ENCODE assay signal across 10 cellular contexts in genomic region chr20:36306557-36307411, GRCh38. TPM values are rescaled to one million over a fixed set of nuclear protein-coding genes. Genes with fewer than 3 reads are reported as not detected.
DNase-seq lines count a peak whose midpoint lies in the region; ATAC-seq and TF ChIP-seq lines count a peak whose summit lies in the region.
"Had no signal": no experiment of that assay in that cellular context is flagged by ENCODE, and none has a peak within 500 bp of the region (broad histone marks: within the 10 kb centered on the region; RNA-seq: fewer than 3 reads in every experiment).

No MANE protein-coding gene starts in this region.

- H3K4me1 ChIP-seq in A673 (ENCODE audit: insufficient read depth, low read length, poor library complexity, severe bottlenecking) (peaks cover 21% of the 10 kb centered on the region), ectodermal cell (ENCODE audit: control insufficient read depth, insufficient read depth, low read length) (peaks cover 14% of the 10 kb centered on the region), neural progenitor cell (peaks cover 8% of the 10 kb centered on the region)
- H3K4me1 ChIP-seq: foreskin keratinocyte had no signal

- peaks cover 42% of the 10 kb centered on the region for H3K27me3 ChIP-seq in A673 (replicated peaks; ENCODE audit: insufficient read depth, low read depth, low read length, poor library complexity)
- H3K27me3 ChIP-seq in H7 (ENCODE audit: control insufficient read depth, insufficient read depth, low read length): peaks cover 38% of the 10 kb centered on the region
- peaks cover 61% of the 10 kb centered on the region for H3K27me3 ChIP-seq in ectodermal cell (ENCODE audit: control insufficient read depth, insufficient read depth, low read length, poor library complexity, severe bottlenecking)
- H3K27me3 ChIP-seq in neural progenitor cell: peaks cover 79% of the 10 kb centered on the region

- H4K20me1 ChIP-seq in neural progenitor cell (ENCODE audit: low read depth): peaks cover 28% of the 10 kb centered on the region

- H3K79me2 ChIP-seq in neural progenitor cell (ENCODE audit: low read depth): no peaks in the 10 kb centered on the region

- peaks cover 8% of the 10 kb centered on the region for H3K4me1 Mint-ChIP-seq in neural progenitor cell

- peaks cover 52% of the 10 kb centered on the region for H3K27me3 Mint-ChIP-seq in neural progenitor cell (ENCODE audit: insufficient read depth, low read depth)

- no TSS peak for BruUV-seq in A673 (replicated peaks; lab: Mats Ljungman, UMichigan)

- H3F3A ChIP-seq in neural progenitor cell (ENCODE audit: low read depth): peaks cover 10% of the 10 kb centered on the region

- WGBS in ectodermal cell, 2 experiments: 1% methylated on average over 69 of the region's 69 CpGs

- no peaks in the 10 kb centered on the region for H3K36me3 Mint-ChIP-seq in neural progenitor cell

- H3K36me3 ChIP-seq in A673 (ENCODE audit: insufficient read depth, low read length, poor library complexity, severe bottlenecking) (no peaks in the 10 kb centered on the region), H7 (replicated peaks; ENCODE audit: control insufficient read depth, insufficient read depth, low read length) (no peaks in the 10 kb centered on the region), ectodermal cell (ENCODE audit: control insufficient read depth, insufficient read depth, low read length) (no peaks in the 10 kb centered on the region), neural progenitor cell (no peaks in the 10 kb centered on the region)

- no peaks in the 10 kb centered on the region for H3K9me3 Mint-ChIP-seq in neural progenitor cell

- CTCF ChIA-PET in A673 (lab: Charles Lee): no interaction called here

- H3K9me3 ChIP-seq in A673 (ENCODE audit: low read depth, low read length, poor library complexity, severe bottlenecking): no peaks in the 10 kb centered on the region
- H3K9me3 ChIP-seq in ectodermal cell (ENCODE audit: control insufficient read depth, low read length): no peaks in the 10 kb centered on the region
- H3K9me3 ChIP-seq in neural progenitor cell (ENCODE audit: low read depth): no peaks in the 10 kb centered on the region

- POLR2A ChIA-PET in A673 (lab: Charles Lee; ENCODE audit: low non-redundant PET): no interaction called here

- peak overlapping the region; percentile 93 for H3K4me2 ChIP-seq in neural progenitor cell

- H3K9ac ChIP-seq in neural progenitor cell: no peak overlapping the region

- H3K4me3 Mint-ChIP-seq in neural progenitor cell: peak overlapping the region; percentile 83

- intact Hi-C loops in A673 (cut with micrococcal nuclease; ENCODE audit: unreplicated experiment): no loop called here

- DNase-seq in A673 (ENCODE audit: low spot score) (no peak), H7 (peak; percentile 86), neural progenitor cell (ENCODE audit: low spot score) (peak; percentile 58), DMS114 treated with DMSO at 0.1 percent for 48 hours (lab: John Stamatoyannopoulos, UW; ENCODE audit: unreplicated experiment) (no peak), NCI-H2171 treated with DMSO at 0.1 percent for 48 hours (lab: John Stamatoyannopoulos, UW) (no peak), SKM-1 treated with dmso at 0.1 percent for 144 hours (lab: John Stamatoyannopoulos, UW; ENCODE audit: unreplicated experiment) (no peak)
- DNase-seq: foreskin keratinocyte; stimulated activated CD4-positive, alpha-beta T cell treated with anti-CD3 and anti-CD28 coated beads, Interleukin-2, amount 100 ng/mL, for 24 hours had no signal

- TF ChIP-seq CTCF in A673 (conservative IDR thresholded peaks at IDR 0.05; ENCODE audit: low read depth, low read length) (no peak), neural progenitor cell (IDR thresholded peaks at IDR 0.05) (no peak)

- ATAC-seq in GM18909 (IDR thresholded peaks at IDR 0.05; ENCODE audit: poor library complexity, unreplicated experiment): no peak

- no peak overlapping the region for H3K27ac Mint-ChIP-seq in neural progenitor cell

- H2AFZ ChIP-seq in neural progenitor cell (replicated peaks): peak overlapping the region; percentile 5

- H3K4me3 ChIP-seq in A673 (ENCODE audit: low read depth, low read length, poor library complexity, severe bottlenecking): peak overlapping the region; percentile 71
- peak overlapping the region; percentile 63 for H3K4me3 ChIP-seq in H7 (ENCODE audit: insufficient read depth, low read depth, low read length)
- H3K4me3 ChIP-seq in ectodermal cell (ENCODE audit: insufficient read depth, low read depth, low read length): peak overlapping the region; percentile 47
- peak overlapping the region; percentile 61 for H3K4me3 ChIP-seq in neural progenitor cell

- H3K27ac ChIP-seq in A673 (ENCODE audit: low read depth, low read length, poor library complexity, severe bottlenecking): peak overlapping the region; percentile 42
- no peak overlapping the region for H3K27ac ChIP-seq in ectodermal cell (ENCODE audit: insufficient read depth, low read depth, low read length, poor library complexity, severe bottlenecking)
- no peak overlapping the region for H3K27ac ChIP-seq in neural progenitor cell
- H3K27ac ChIP-seq: foreskin keratinocyte had no signal

RNA-seq across cellular contexts. Expression of gene DLGAP4, which starts 0.6 kb away (rescaled TPM):
- total RNA-seq in A673 (2021) (58.6 and 59.9 TPM in 2 replicates), neural progenitor cell (ENCODE audit: low replicate concordance) (21.7 and 74.5 TPM in 2 replicates)
- total RNA-seq in H7 (2014; rRNA removed; shearing (Covaris generic)): 60.5 and 62.8 TPM in 2 replicates
- 91.5 TPM for polyA plus RNA-seq in ectodermal cell (2013, experiment 1 of 4)
- polyA plus RNA-seq in ectodermal cell (2013, experiment 2 of 4): 89.9 TPM
- polyA plus RNA-seq in ectodermal cell (2013, experiment 3 of 4): 67.9 TPM
- 76.4 TPM for polyA plus RNA-seq in ectodermal cell (2013, experiment 4 of 4)

Comparison
In these comparisons a context has a peak if more than half of its experiments do, and no peak if none do; other contexts are left out.
1. DNase-seq: peak in H7 (single experiment) and neural progenitor cell (single experiment); none in A673 (single experiment), DMS114 treated with DMSO at 0.1 percent for 48 hours (single experiment), NCI-H2171 treated with DMSO at 0.1 percent for 48 hours (single experiment) and SKM-1 treated with dmso at 0.1 percent for 144 hours (single experiment).
2. Peak in every context shown above with its lines, with median percentiles within 50 percentile points of each other: H3K4me3 ChIP-seq.